ENCODE assay signal across 11 cellular contexts in genomic region chr13:74246398-74246975, GRCh38.
DNase-seq lines count a peak whose midpoint lies in the region; ATAC-seq and TF ChIP-seq lines count a peak whose summit lies in the region.
"Had no signal": no experiment of that assay in that cellular context is flagged by ENCODE, and none has a peak within 500 bp of the region (broad histone marks: within the 10 kb centered on the region; RNA-seq: fewer than 3 reads in every experiment).

No MANE protein-coding gene starts in this region.

- peak overlapping the region; percentile 73 for H2AFZ ChIP-seq in mammary epithelial cell (ENCODE audit: low read depth, low read length)

- H3K27me3 Mint-ChIP-seq in MCF 10A (ENCODE audit: insufficient read depth, unreplicated experiment) = no peaks in the 10 kb centered on the region
- H3K27me3 Mint-ChIP-seq in central memory CD8-positive, alpha-beta T cell = no peaks in the 10 kb centered on the region
- no peaks in the 10 kb centered on the region for H3K27me3 Mint-ChIP-seq in natural killer cell treated with Interleukin-12 subunit alpha and Interleukin-12 subunit beta and Interleukin-15 and Interleukin-18, amount 100 ng/mL, for 72 hours

- no peak overlapping the region for H3K4me3 Mint-ChIP-seq in MCF 10A (ENCODE audit: unreplicated experiment)
- H3K4me3 Mint-ChIP-seq in central memory CD8-positive, alpha-beta T cell = peak overlapping the region; percentile 58
- H3K4me3 Mint-ChIP-seq in natural killer cell treated with Interleukin-12 subunit alpha and Interleukin-12 subunit beta and Interleukin-15 and Interleukin-18, amount 100 ng/mL, for 72 hours = peak overlapping the region; percentile 62
- H3K4me3 Mint-ChIP-seq: WTC11 had no signal

- H3K9me3 Mint-ChIP-seq in MCF 10A (ENCODE audit: unreplicated experiment) = peaks cover 20% of the 10 kb centered on the region
- H3K9me3 Mint-ChIP-seq in central memory CD8-positive, alpha-beta T cell = no peaks in the 10 kb centered on the region
- peaks cover 3% of the 10 kb centered on the region for H3K9me3 Mint-ChIP-seq in natural killer cell treated with Interleukin-12 subunit alpha and Interleukin-12 subunit beta and Interleukin-15 and Interleukin-18, amount 100 ng/mL, for 72 hours

- H3K79me2 ChIP-seq in mammary epithelial cell (ENCODE audit: insufficient read depth, low read length) = no peaks in the 10 kb centered on the region

- H3K9ac ChIP-seq in mammary epithelial cell (ENCODE audit: insufficient read depth, low read length) = no peak overlapping the region

- H3K36me3 ChIP-seq in mammary epithelial cell (ENCODE audit: insufficient read depth, low read length) (no peaks in the 10 kb centered on the region), tibial artery (no peaks in the 10 kb centered on the region)

- DNase-seq in mammary epithelial cell (no peak), MCF 10A (ENCODE audit: unreplicated experiment) (no peak), tibial artery (peak in 1 of 2 donors; percentile 22), DMS53 (lab: John Stamatoyannopoulos, UW) (no peak), putamen (ENCODE audit: low spot score) (no peak)
- no peak for DNase-seq in central memory CD8-positive, alpha-beta T cell (ENCODE audit: low spot score in 2 of 2)
- no peak for DNase-seq in natural killer cell treated with Interleukin-12 subunit alpha and Interleukin-12 subunit beta and Interleukin-15 and Interleukin-18, amount 100 ng/mL, for 72 hours (ENCODE audit: low spot score)
- DNase-seq: cortex of kidney, OCI-M1 had no signal

- BruUV-seq in mammary epithelial cell (replicated peaks; lab: Mats Ljungman, UMichigan) = no TSS peak
- no TSS peak for BruUV-seq in MCF 10A (replicated peaks; lab: Mats Ljungman, UMichigan)

- peaks cover 9% of the 10 kb centered on the region for H3K9me3 ChIP-seq in mammary epithelial cell (replicated peaks; ENCODE audit: insufficient read depth, low read length)
- H3K9me3 ChIP-seq in tibial artery = no peaks in the 10 kb centered on the region

- dilution Hi-C loops in mammary epithelial cell (cut with HindIII; ENCODE audit: low sequenced_read_pairs) = no loop called here

- TF ChIP-seq CTCF in mammary epithelial cell (conservative IDR thresholded peaks at IDR 0.05 in 1 of 2, IDR thresholded peaks at IDR 0.05 in 1 of 2; ENCODE audit: extremely low read depth in 1 of 2, insufficient read depth in 1 of 2, low read depth in 1 of 2, low read length in 2 of 2) (no peak), MCF 10A (IDR thresholded peaks at IDR 0.05; ENCODE audit: unreplicated experiment) (no peak), tibial artery (IDR thresholded peaks at IDR 0.05) (no peak)

- H3K27ac Mint-ChIP-seq in MCF 10A (ENCODE audit: low read depth, unreplicated experiment) = no peak overlapping the region
- peak overlapping the region; percentile 87 for H3K27ac Mint-ChIP-seq in central memory CD8-positive, alpha-beta T cell (ENCODE audit: low read depth)
- H3K27ac Mint-ChIP-seq in natural killer cell treated with Interleukin-12 subunit alpha and Interleukin-12 subunit beta and Interleukin-15 and Interleukin-18, amount 100 ng/mL, for 72 hours = peak overlapping the region; percentile 6 to 29
- H3K27ac Mint-ChIP-seq: WTC11 had no signal

- no peaks in the 10 kb centered on the region for H4K20me1 ChIP-seq in mammary epithelial cell (ENCODE audit: insufficient read depth, low read length)

- no peaks in the 10 kb centered on the region for H3K36me3 Mint-ChIP-seq in MCF 10A (ENCODE audit: insufficient read depth, unreplicated experiment)
- peaks cover 22% of the 10 kb centered on the region for H3K36me3 Mint-ChIP-seq in central memory CD8-positive, alpha-beta T cell (ENCODE audit: insufficient read depth)
- H3K36me3 Mint-ChIP-seq in natural killer cell treated with Interleukin-12 subunit alpha and Interleukin-12 subunit beta and Interleukin-15 and Interleukin-18, amount 100 ng/mL, for 72 hours = peaks cover 4% of the 10 kb centered on the region
- H3K36me3 Mint-ChIP-seq: WTC11 had no signal

- WGBS in mammary epithelial cell (ENCODE audit: low coverage, missing lambda C conversion rate) = 45% methylated on average over 6 of the region's 9 CpGs

- CTCF ChIA-PET in mammary epithelial cell (lab: Charles Lee; ENCODE audit: low non-redundant PET) = no interaction called here
- CTCF ChIA-PET in MCF 10A (lab: Yijun Ruan, JAX) = interaction anchor here (0.7 kb wide), 1 partner anchor 38 kb away, joined by 3 read pairs; no protein-coding TSS in a partner anchor

- no peak overlapping the region for H3K4me2 ChIP-seq in mammary epithelial cell (ENCODE audit: insufficient read depth, low read depth, low read length)

- H3K4me1 Mint-ChIP-seq in MCF 10A (ENCODE audit: insufficient read depth, unreplicated experiment) = peaks cover 35% of the 10 kb centered on the region
- peaks cover 95% of the 10 kb centered on the region for H3K4me1 Mint-ChIP-seq in central memory CD8-positive, alpha-beta T cell
- peaks cover 57 to 66% of the 10 kb centered on the region in 2 donors for H3K4me1 Mint-ChIP-seq in natural killer cell treated with Interleukin-12 subunit alpha and Interleukin-12 subunit beta and Interleukin-15 and Interleukin-18, amount 100 ng/mL, for 72 hours (ENCODE audit: low read depth in 2 of 2)

- in situ Hi-C loops in mammary epithelial cell (cut with MboI; ENCODE audit: low sequenced_read_pairs in 2 of 2) = no loop called here

- ATAC-seq in central memory CD8-positive, alpha-beta T cell (replicated peaks; ENCODE audit: extremely low read depth, poor library complexity, severe bottlenecking) = peak; percentile 31
- no peak for ATAC-seq in natural killer cell treated with Interleukin-12 subunit alpha and Interleukin-12 subunit beta and Interleukin-15 and Interleukin-18, amount 100 ng/mL, for 72 hours
- ATAC-seq in GM21390 (IDR thresholded peaks at IDR 0.05; ENCODE audit: unreplicated experiment) = no peak
- ATAC-seq: WTC11 had no signal

- H3K4me3 ChIP-seq in mammary epithelial cell (replicated peaks in 1 of 3; ENCODE audit: insufficient read depth in 1 of 3, low read depth in 2 of 3, low read length in 3 of 3) (no peak overlapping the region), tibial artery (peak overlapping the region; percentile 15 to 39)

- H3K4me1 ChIP-seq in mammary epithelial cell (ENCODE audit: insufficient read depth, low read length) = peaks cover 26% of the 10 kb centered on the region
- peaks cover 0 to 18% (median 3%) of the 10 kb centered on the region in 4 donors for H3K4me1 ChIP-seq in tibial artery

- H3K27ac ChIP-seq in mammary epithelial cell (ENCODE audit: insufficient read depth, low read depth, low read length) (no peak overlapping the region), tibial artery (no peak overlapping the region)

- intact Hi-C loops in mammary epithelial cell (cut with micrococcal nuclease) (no loop called here), MCF 10A (cut with micrococcal nuclease) (no loop called here), tibial artery (cut with DNase I; ENCODE audit: low total_unique reads) (no loop called here)

- H3K27me3 ChIP-seq in mammary epithelial cell (ENCODE audit: insufficient read depth, low read length) (no peaks in the 10 kb centered on the region), tibial artery (no peaks in the 10 kb centered on the region)

- POLR2A ChIA-PET in MCF 10A (lab: Yijun Ruan, JAX) = no interaction called here

Comparison
In these comparisons a context has a peak if more than half of its experiments do, and no peak if none do; other contexts are left out.
1. H3K4me3 ChIP-seq: peak in tibial artery (2 of 2); none in mammary epithelial cell (0 of 3).